ENCODE assay signal across 22 cellular contexts in genomic region chr6:157116420-157116819, GRCh38.
"Had no signal": no experiment of that assay in that cellular context is flagged by ENCODE, and none has a peak within 500 bp of the region (broad histone marks: within the 10 kb centered on the region; RNA-seq: fewer than 3 reads in every experiment).

No MANE protein-coding gene starts in this region.

- H3K27me3 Mint-ChIP-seq: activated CD4-positive, alpha-beta memory T cell treated with anti-CD3 and anti-CD28 coated beads for 36 hours; activated naive CD8-positive, alpha-beta T cell treated with anti-CD3 and anti-CD28 coated beads, Interleukin-2, amount 10 ng/mL, durations not matched to agents 7 days and 5 days; memory B cell; stimulated activated memory B cell treated with anti-CD40 and anti-IgM and Interleukin-4, amounts not matched to agents 10 μg/mL and 1 μg/mL and 100 μg/mL, for 72 hours had no signal

- H3K36me3 ChIP-seq: transverse colon had no signal

- H3K9me3 ChIP-seq: mucosa of descending colon, transverse colon had no signal

- H3K4me3 Mint-ChIP-seq: activated CD4-positive, alpha-beta memory T cell treated with anti-CD3 and anti-CD28 coated beads for 36 hours; activated naive CD4-positive, alpha-beta T cell treated with anti-CD3 and anti-CD28 coated beads for 36 hours; activated naive CD8-positive, alpha-beta T cell treated with anti-CD3 and anti-CD28 coated beads, Interleukin-2, amount 10 ng/mL, durations not matched to agents 7 days and 5 days; memory B cell; nephron progenitor cell; stimulated activated memory B cell treated with anti-CD40 and anti-IgM and Interleukin-4, amounts not matched to agents 10 μg/mL and 1 μg/mL and 100 μg/mL, for 72 hours had no signal

- ATAC-seq: left colon; mucosa of descending colon; sciatic nerve; stimulated activated memory B cell treated with anti-CD40 and anti-IgM and Interleukin-4, amounts not matched to agents 10 μg/mL and 1 μg/mL and 100 μg/mL, for 72 hours had no signal

- H3K4me1 ChIP-seq: transverse colon had no signal

- H3K9me3 Mint-ChIP-seq: activated CD4-positive, alpha-beta memory T cell treated with anti-CD3 and anti-CD28 coated beads for 36 hours; activated naive CD4-positive, alpha-beta T cell treated with anti-CD3 and anti-CD28 coated beads for 36 hours; memory B cell; stimulated activated memory B cell treated with anti-CD40 and anti-IgM and Interleukin-4, amounts not matched to agents 10 μg/mL and 1 μg/mL and 100 μg/mL, for 72 hours had no signal

- H3K27ac ChIP-seq: transverse colon had no signal

- DNase-seq: activated CD4-positive, alpha-beta memory T cell treated with anti-CD3 and anti-CD28 coated beads for 36 hours; activated CD4-positive, alpha-beta T cell treated with anti-CD3 and anti-CD28 coated beads for 48 hours; activated effector memory CD4-positive, alpha-beta T cell treated with Interleukin-2 at 50 U/mL for 16 hours; activated naive CD4-positive, alpha-beta T cell treated with anti-CD3 and anti-CD28 coated beads for 36 hours; activated naive CD8-positive, alpha-beta T cell treated with anti-CD3 and anti-CD28 coated beads, Interleukin-2, amount 10 ng/mL, durations not matched to agents 7 days and 5 days; activated T-cell treated with anti-CD3 and anti-CD28 coated beads, Interleukin-2, amount 50 U/mL, for 48 hours; amniotic stem cell; effector CD4-positive, alpha-beta T cell; erythroblast; foreskin fibroblast; left colon; mucosa of descending colon; nephron progenitor cell; occipital lobe; posterior cingulate gyrus; small intestine; stimulated activated CD4-positive, alpha-beta T cell treated with anti-CD3 and anti-CD28 coated beads, Interleukin-2, amount 100 ng/mL, for 24 hours; T1000; transverse colon had no signal

- H3K27ac Mint-ChIP-seq: activated CD4-positive, alpha-beta memory T cell treated with anti-CD3 and anti-CD28 coated beads for 36 hours; activated naive CD4-positive, alpha-beta T cell treated with anti-CD3 and anti-CD28 coated beads for 36 hours; activated naive CD8-positive, alpha-beta T cell treated with anti-CD3 and anti-CD28 coated beads, Interleukin-2, amount 10 ng/mL, durations not matched to agents 7 days and 5 days; memory B cell; nephron progenitor cell; stimulated activated memory B cell treated with anti-CD40 and anti-IgM and Interleukin-4, amounts not matched to agents 10 μg/mL and 1 μg/mL and 100 μg/mL, for 72 hours had no signal

- H3K27me3 ChIP-seq: transverse colon had no signal

- H3K4me3 ChIP-seq: mucosa of descending colon, transverse colon had no signal
